In genomic region chr14:75980856-75981255, GRCh38 we compare ENCODE assay signal across 8 cellular contexts. TPM values are rescaled to one million over a fixed set of nuclear protein-coding genes. Genes with fewer than 3 reads are reported as not detected.
DNase-seq lines count a peak whose midpoint lies in the region; ATAC-seq and TF ChIP-seq lines count a peak whose summit lies in the region.

No MANE protein-coding gene starts in this region.

- H3K79me2 ChIP-seq in PC-3 (ENCODE audit: low read length), result peaks cover 17% of the 10 kb centered on the region; the same call in 1 of the 2 replicates

- H4K20me1 ChIP-seq in PC-3 (ENCODE audit: low read length), result no peaks in the 10 kb centered on the region

- CTCF ChIA-PET in Caco-2 (lab: Charles Lee) (interaction anchor here (5.7 to 6.1 kb wide), 3 partner anchors 75 to 271 kb away, joined by 84 to 96 read pairs (median 94); no protein-coding TSS in a partner anchor), PC-3 (lab: Charles Lee) (interaction anchor here (0.8 to 3.1 kb wide), 2 partner anchors 186 to 272 kb away, joined by 3 to 26 read pairs; no protein-coding TSS in a partner anchor)

- H3K27ac ChIP-seq in PC-3 (ENCODE audit: low read length) (peak overlapping the region; percentile 85), esophagus squamous epithelium (peak overlapping the region; percentile 88 to 97 (median 92)), prostate gland (peak overlapping the region; percentile 93 to 98)

- no peaks in the 10 kb centered on the region for H3F3A ChIP-seq in PC-3 (ENCODE audit: low read length, unreplicated experiment)

- H3K9ac ChIP-seq in PC-3 (ENCODE audit: low read length), result peak overlapping the region; percentile 96

- POLR2A ChIA-PET in Caco-2 (lab: Charles Lee) (no interaction called here), PC-3 (lab: Charles Lee; ENCODE audit: unreplicated experiment) (no interaction called here)

- H3K4me1 Mint-ChIP-seq in Caco-2 (ENCODE audit: low read depth, unreplicated experiment), result peaks cover 27% of the 10 kb centered on the region

- H3K36me3 Mint-ChIP-seq in Caco-2 (ENCODE audit: insufficient read depth, unreplicated experiment), result peaks cover 6% of the 10 kb centered on the region

- WGBS in esophagus squamous epithelium, 2 donors, result 36 to 43% methylated on average over 6 to 8 of the region's 8 CpGs
- 20% methylated on average over 8 of the region's 8 CpGs for WGBS in prostate gland

- TF ChIP-seq CTCF in Caco-2 (IDR thresholded peaks at IDR 0.05; ENCODE audit: insufficient read depth in 1 of 2, low read depth in 1 of 2, low read length in 1 of 2, severe bottlenecking in 1 of 2, unreplicated experiment in 1 of 2) (no peak), PC-3 (conservative IDR thresholded peaks at IDR 0.05; ENCODE audit: low read depth, low read length) (no peak), esophagus squamous epithelium (IDR thresholded peaks at IDR 0.05) (no peak), prostate gland (IDR thresholded peaks at IDR 0.05) (no peak)

- peak overlapping the region; percentile 23 for H3K27ac Mint-ChIP-seq in Caco-2 (ENCODE audit: unreplicated experiment)

- H3K27me3 ChIP-seq in Caco-2 (replicated peaks; ENCODE audit: control insufficient read depth, insufficient read depth, low read length) (no peaks in the 10 kb centered on the region), PC-3 (ENCODE audit: low read length) (no peaks in the 10 kb centered on the region), esophagus squamous epithelium (no peaks in the 10 kb centered on the region), prostate gland (replicated peaks; ENCODE audit: insufficient read depth) (no peaks in the 10 kb centered on the region)

- DNase-seq in Caco-2, result no peak
- DNase-seq in PC-3, result peak; percentile 36
- DNase-seq in esophagus squamous epithelium (lab: John Stamatoyannopoulos, UW), result no peak
- DNase-seq in prostate gland (ENCODE audit: low spot score), result peak; percentile 49
- DNase-seq in DMS79 treated with DMSO at 0.1 percent for 48 hours (lab: John Stamatoyannopoulos, UW), result no peak
- DNase-seq in NCI-H187 (lab: John Stamatoyannopoulos, UW), result no peak

- TF ChIP-seq POLR2A in esophagus squamous epithelium (IDR thresholded peaks at IDR 0.05), result no peak
- TF ChIP-seq POLR2A in prostate gland (IDR thresholded peaks at IDR 0.05), result no peak

- no peaks in the 10 kb centered on the region for H3K9me3 ChIP-seq in Caco-2
- no peaks in the 10 kb centered on the region for H3K9me3 ChIP-seq in PC-3 (ENCODE audit: low read length)
- H3K9me3 ChIP-seq in esophagus squamous epithelium, result no peaks in the 10 kb centered on the region
- H3K9me3 ChIP-seq in prostate gland, result no peaks in the 10 kb centered on the region

- H3K4me1 ChIP-seq in Caco-2, result peaks cover 11% of the 10 kb centered on the region
- peaks cover 39% of the 10 kb centered on the region for H3K4me1 ChIP-seq in PC-3 (ENCODE audit: insufficient read depth, low read length)
- H3K4me1 ChIP-seq in esophagus squamous epithelium, result peaks cover 13 to 70% (median 24%) of the 10 kb centered on the region in 3 donors
- peaks cover 13% of the 10 kb centered on the region for H3K4me1 ChIP-seq in prostate gland (replicated peaks)

- intact Hi-C loops in Caco-2 (cut with micrococcal nuclease; ENCODE audit: unreplicated experiment) (loop anchor here (2.0 kb wide), 1 partner anchor 120 kb away; no protein-coding TSS in a partner anchor), PC-3 (cut with micrococcal nuclease) (no loop called here), esophagus squamous epithelium (cut with DNase I) (loop anchor here (5.0 kb wide), 2 partner anchors 74 to 274 kb away; no protein-coding TSS in a partner anchor), prostate gland (cut with DNase I) (loop anchor here (10.0 kb wide), 2 partner anchors 114 to 156 kb away; no protein-coding TSS in a partner anchor)

- peak overlapping the region; percentile 99 for H3K4me2 ChIP-seq in PC-3 (ENCODE audit: low read length)

- H3K9me2 ChIP-seq in PC-3 (replicated peaks; ENCODE audit: low read length), result no peaks in the 10 kb centered on the region

- peak overlapping the region; percentile 99; the same call in 1 of the 2 replicates for H2AFZ ChIP-seq in PC-3 (ENCODE audit: low read length)

- H3K4me3 Mint-ChIP-seq in Caco-2 (ENCODE audit: unreplicated experiment), result peak overlapping the region; percentile 79

- no TSS peak for BruUV-seq in Caco-2 (replicated peaks; lab: Mats Ljungman, UMichigan)
- no TSS peak for BruUV-seq in PC-3 (replicated peaks; lab: Mats Ljungman, UMichigan)

- ATAC-seq in PC-3 (no peak), GM18870 (IDR thresholded peaks at IDR 0.05; ENCODE audit: unreplicated experiment) (no peak), GM19395 (IDR thresholded peaks at IDR 0.05; ENCODE audit: unreplicated experiment) (no peak)

- H3K27me3 Mint-ChIP-seq in Caco-2 (ENCODE audit: insufficient read depth, unreplicated experiment), result no peaks in the 10 kb centered on the region

- H3K4me3 ChIP-seq in Caco-2 (ENCODE audit: low read depth, low read length) (no peak overlapping the region), PC-3 (ENCODE audit: low read length) (peak overlapping the region; percentile 96), esophagus squamous epithelium (peak overlapping the region in 3 of 4 donors; percentile 63 to 91 (median 65)), prostate gland (peak overlapping the region; percentile 66 to 74)

- no peaks in the 10 kb centered on the region for H3K9me3 Mint-ChIP-seq in Caco-2 (ENCODE audit: unreplicated experiment)

- H3K36me3 ChIP-seq in Caco-2 (ENCODE audit: control insufficient read depth, insufficient read depth, low read length) (no peaks in the 10 kb centered on the region), PC-3 (ENCODE audit: low read depth, low read length) (no peaks in the 10 kb centered on the region), esophagus squamous epithelium (no peaks in the 10 kb centered on the region), prostate gland (no peaks in the 10 kb centered on the region)

RNA-seq across cellular contexts. Expression of gene TGFB3, which starts 0.9 kb away (rescaled TPM):
- 10.2 and 12.4 TPM in 2 replicates for total RNA-seq in Caco-2 (2022)
- 10.2 and 15.5 TPM in 2 replicates for total RNA-seq in PC-3 (2014; rRNA removed)
- 10 to 100 TPM in 1 of 4 donors, 1 to 10 TPM in 3; 1.5 to 10.5 (median 5.0) TPM for total RNA-seq in esophagus squamous epithelium
- 100 to 1,000 TPM; 136 to 140 TPM for total RNA-seq in prostate gland

RNA-seq across cellular contexts. Expression of gene IFT43, which starts 4.7 kb away (rescaled TPM):
- total RNA-seq in Caco-2 (2022) (16.1 and 19.5 TPM in 2 replicates), PC-3 (2014; rRNA removed) (23.7 and 41.3 TPM in 2 replicates), esophagus squamous epithelium (10 to 100 TPM; 15.4 to 28.8 (median 17.5) TPM), prostate gland (10 to 100 TPM; 43.1 to 55.9 TPM)

Comparison
In these comparisons a context has a peak if more than half of its experiments do, and no peak if none do; other contexts are left out.
1. DNase-seq: peak in PC-3 (single experiment) and prostate gland (single experiment); none in Caco-2 (0 of 2), esophagus squamous epithelium (single experiment), DMS79 treated with DMSO at 0.1 percent for 48 hours (single experiment) and NCI-H187 (0 of 2).
2. Peak in every context shown above with its lines, with median percentiles within 50 percentile points of each other: H3K27ac ChIP-seq.